Comparison of ENCODE assay signal across 18 cellular contexts in genomic region chr7:135207739-135208416, GRCh38. TPM values are rescaled to one million over a fixed set of nuclear protein-coding genes. Genes with fewer than 3 reads are reported as not detected.
DNase-seq lines count a peak whose midpoint lies in the region; ATAC-seq, FAIRE-seq and TF ChIP-seq lines count a peak whose summit lies in the region.
"Had no signal": no experiment of that assay in that cellular context is flagged by ENCODE, and none has a peak within 500 bp of the region (broad histone marks: within the 10 kb centered on the region; RNA-seq: fewer than 3 reads in every experiment).

No MANE protein-coding gene starts in this region.

- intact Hi-C loops in CD4-positive, alpha-beta T cell (cut with DNase I, micrococcal nuclease), result no loop called here
- intact Hi-C loops in ascending aorta (cut with DNase I), result no loop called here

- H3K9me3 Mint-ChIP-seq in CD4-positive, alpha-beta T cell, result no peaks in the 10 kb centered on the region
- H3K9me3 Mint-ChIP-seq in activated CD8-positive, alpha-beta T cell treated with anti-CD3 and anti-CD28 coated beads, Interleukin-2, amount 10 ng/mL, durations not matched to agents 7 days and 5 days (ENCODE audit: insufficient read depth), result no peaks in the 10 kb centered on the region
- H3K9me3 Mint-ChIP-seq: activated naive CD4-positive, alpha-beta T cell treated with anti-CD3 and anti-CD28 coated beads, Interleukin-2, amount 50 U/mL, for 72 hours; T-cell had no signal

- no peak overlapping the region for H2AFZ ChIP-seq in mesenchymal stem cell (ENCODE audit: low read depth, low read length)

- H3K27ac Mint-ChIP-seq in CD4-positive, alpha-beta T cell, result peak overlapping the region; percentile 13
- peak overlapping the region; percentile 28 for H3K27ac Mint-ChIP-seq in activated CD8-positive, alpha-beta T cell treated with anti-CD3 and anti-CD28 coated beads, Interleukin-2, amount 10 ng/mL, durations not matched to agents 7 days and 5 days
- H3K27ac Mint-ChIP-seq: T-cell had no signal

- peaks cover 25 to 52% of the 10 kb centered on the region in 2 experiments for H3K36me3 ChIP-seq in mesenchymal stem cell (ENCODE audit: control insufficient read depth in 1 of 2, insufficient read depth in 2 of 2, low read depth in 1 of 2, low read length in 2 of 2)
- peaks cover 12 to 16% of the 10 kb centered on the region in 2 donors for H3K36me3 ChIP-seq in ascending aorta
- H3K36me3 ChIP-seq: BE2C had no signal

- H3K27me3 Mint-ChIP-seq in CD4-positive, alpha-beta T cell, result no peaks in the 10 kb centered on the region
- H3K27me3 Mint-ChIP-seq in activated CD8-positive, alpha-beta T cell treated with anti-CD3 and anti-CD28 coated beads, Interleukin-2, amount 10 ng/mL, durations not matched to agents 7 days and 5 days (ENCODE audit: low read depth), result no peaks in the 10 kb centered on the region
- H3K27me3 Mint-ChIP-seq: T-cell had no signal

- CTCF ChIA-PET in CD4-positive, alpha-beta T cell (lab: Charles Lee), result no interaction called here
- CTCF ChIA-PET in activated CD8-positive, alpha-beta T cell treated with anti-CD3 and anti-CD28 coated beads, Interleukin-2, amount 10 ng/mL, durations not matched to agents 7 days and 5 days (lab: Charles Lee), result interaction anchor here (1.3 kb wide), 1 partner anchor 222 kb away, joined by 6 read pairs; the partner anchor contains the start of gene AGBL3

- no peak for ATAC-seq in CD4-positive, alpha-beta T cell (ENCODE audit: poor library complexity)
- no peak for ATAC-seq in activated CD8-positive, alpha-beta T cell treated with anti-CD3 and anti-CD28 coated beads, Interleukin-2, amount 10 ng/mL, durations not matched to agents 7 days and 5 days
- ATAC-seq: activated naive CD4-positive, alpha-beta T cell treated with anti-CD3 and anti-CD28 coated beads, Interleukin-2, amount 50 U/mL, for 72 hours; heart left ventricle; right cardiac atrium; T-cell had no signal

- H2BK5ac ChIP-seq in mesenchymal stem cell (ENCODE audit: low read depth, low read length, poor library complexity, severe bottlenecking), result peak overlapping the region; percentile 20

- no peak overlapping the region for H3K18ac ChIP-seq in mesenchymal stem cell (ENCODE audit: low read depth in 1 of 2, low read length in 2 of 2)

- H2AK5ac ChIP-seq in mesenchymal stem cell (ENCODE audit: low read length, severe bottlenecking), result peak overlapping the region; percentile 27

- no peak for TF ChIP-seq CTCF in CD4-positive, alpha-beta T cell (IDR thresholded peaks at IDR 0.05)
- TF ChIP-seq CTCF in ascending aorta (IDR thresholded peaks at IDR 0.05), result no peak

- no peak for DNase-seq in CD4-positive, alpha-beta T cell
- DNase-seq in GM19239 (ENCODE audit: insufficient read length, low spot score) (no peak), mesenchymal stem cell (no peak), ascending aorta (ENCODE audit: low spot score in 2 of 2) (no peak), dermis blood vessel endothelial cell (no peak), DMS53 (lab: John Stamatoyannopoulos, UW) (no peak), 8988T (no peak)
- DNase-seq in activated CD8-positive, alpha-beta T cell treated with anti-CD3 and anti-CD28 coated beads, Interleukin-2, amount 10 ng/mL, durations not matched to agents 7 days and 5 days, result no peak
- DNase-seq: activated CD4-positive, alpha-beta T cell treated with anti-CD3 and anti-CD28 coated beads, Interleukin-2, amount 50 U/mL, for 48 hours; BE2C; effector CD4-positive, alpha-beta T cell; heart left ventricle; mammary epithelial cell; NCI-H1436 treated with DMSO at 0.1 percent for 48 hours; T-cell had no signal

- no peak overlapping the region for H2BK15ac ChIP-seq in mesenchymal stem cell (ENCODE audit: low read depth, poor library complexity, severe bottlenecking)

- FAIRE-seq in GM19239 (lab: Jason Lieb, UNC), result peak; percentile 97
- FAIRE-seq: HTR-8/SVneo had no signal

- H3K36me3 Mint-ChIP-seq in CD4-positive, alpha-beta T cell (ENCODE audit: low read depth), result peaks cover 52% of the 10 kb centered on the region
- peaks cover 12% of the 10 kb centered on the region for H3K36me3 Mint-ChIP-seq in activated CD8-positive, alpha-beta T cell treated with anti-CD3 and anti-CD28 coated beads, Interleukin-2, amount 10 ng/mL, durations not matched to agents 7 days and 5 days (ENCODE audit: low read depth)

- peaks cover 12% of the 10 kb centered on the region for H3K79me1 ChIP-seq in mesenchymal stem cell (replicated peaks; ENCODE audit: low read length, poor library complexity, severe bottlenecking)

- no peak overlapping the region for H3K27ac ChIP-seq in CD4-positive, alpha-beta T cell (ENCODE audit: low read depth, low read length)
- peak overlapping the region; percentile 83 for H3K27ac ChIP-seq in mesenchymal stem cell (ENCODE audit: low read length, poor library complexity, severe bottlenecking)
- H3K27ac ChIP-seq in ascending aorta, result peak overlapping the region in 1 of 2 donors; percentile 37

- POLR2A ChIA-PET in CD4-positive, alpha-beta T cell (lab: Charles Lee), result interaction anchor here (0.7 to 4.0 kb wide), 2 partner anchors 21 to 60 kb away, joined by 3 to 49 read pairs; partner anchors contain the start of gene TMEM140
- POLR2A ChIA-PET in activated CD8-positive, alpha-beta T cell treated with anti-CD3 and anti-CD28 coated beads, Interleukin-2, amount 10 ng/mL, durations not matched to agents 7 days and 5 days (lab: Charles Lee), result interaction anchor here (0.6 kb wide), 1 partner anchor 455 kb away, joined by 3 read pairs; no protein-coding TSS in a partner anchor

- peaks cover 63% of the 10 kb centered on the region for H3K4me1 Mint-ChIP-seq in CD4-positive, alpha-beta T cell (ENCODE audit: low read depth)
- peaks cover 24% of the 10 kb centered on the region for H3K4me1 Mint-ChIP-seq in activated CD8-positive, alpha-beta T cell treated with anti-CD3 and anti-CD28 coated beads, Interleukin-2, amount 10 ng/mL, durations not matched to agents 7 days and 5 days (ENCODE audit: low read depth)

- no peak overlapping the region for H3K9ac ChIP-seq in mesenchymal stem cell (ENCODE audit: low read length)

- H3K27me3 ChIP-seq in CD4-positive, alpha-beta T cell (ENCODE audit: control insufficient read depth, insufficient read depth, low read length), result no peaks in the 10 kb centered on the region
- H3K27me3 ChIP-seq in mesenchymal stem cell (ENCODE audit: control insufficient read depth in 1 of 2, insufficient read depth in 1 of 2, low read length in 2 of 2) (no peaks in the 10 kb centered on the region), ascending aorta (no peaks in the 10 kb centered on the region)
- H3K27me3 ChIP-seq: BE2C, heart left ventricle had no signal

- H3K4me3 ChIP-seq in mesenchymal stem cell (ENCODE audit: insufficient read depth in 1 of 2, low read depth in 1 of 2, low read length in 2 of 2) (no peak overlapping the region), ascending aorta (no peak overlapping the region)
- H3K4me3 ChIP-seq: heart left ventricle had no signal

- no peak overlapping the region for H4K91ac ChIP-seq in mesenchymal stem cell (ENCODE audit: low read length)

- H3K4me1 ChIP-seq in mesenchymal stem cell (ENCODE audit: control insufficient read depth, insufficient read depth, low read depth, low read length) (peaks cover 34% of the 10 kb centered on the region), ascending aorta (peaks cover 0 to 21% of the 10 kb centered on the region in 2 donors)

- H3K4me3 Mint-ChIP-seq in CD4-positive, alpha-beta T cell, result peak overlapping the region; percentile 39
- H3K4me3 Mint-ChIP-seq in activated CD8-positive, alpha-beta T cell treated with anti-CD3 and anti-CD28 coated beads, Interleukin-2, amount 10 ng/mL, durations not matched to agents 7 days and 5 days, result no peak overlapping the region

- H2BK12ac ChIP-seq in mesenchymal stem cell (ENCODE audit: low read length in 2 of 2), result no peak overlapping the region

- H2BK120ac ChIP-seq in mesenchymal stem cell (ENCODE audit: low read depth, low read length), result no peak overlapping the region

- H3K4me2 ChIP-seq in mesenchymal stem cell (ENCODE audit: low read length, poor library complexity, severe bottlenecking), result peak overlapping the region; percentile 49

- H3K9me3 ChIP-seq in CD4-positive, alpha-beta T cell (ENCODE audit: control insufficient read depth, low read length), result no peaks in the 10 kb centered on the region
- H3K9me3 ChIP-seq in mesenchymal stem cell (ENCODE audit: control insufficient read depth, low read length), result no peaks in the 10 kb centered on the region
- H3K9me3 ChIP-seq in ascending aorta, result no peaks in the 10 kb centered on the region
- H3K9me3 ChIP-seq: BE2C, heart left ventricle had no signal

- 96% methylated on average over 4 of the region's 4 CpGs for WGBS in mesenchymal stem cell

- H3K14ac ChIP-seq in mesenchymal stem cell (ENCODE audit: low read length in 2 of 2), result no peak overlapping the region

- H3K23ac ChIP-seq in mesenchymal stem cell (ENCODE audit: low read length in 2 of 2), result no peak overlapping the region

- H3K4ac ChIP-seq in mesenchymal stem cell (ENCODE audit: low read depth in 1 of 2, low read length in 2 of 2), result no peak overlapping the region

- no peak overlapping the region for H4K8ac ChIP-seq in mesenchymal stem cell (ENCODE audit: low read length)

RNA-seq across cellular contexts. Expression of gene WDR91, which starts 3.4 kb away (rescaled TPM):
- 10 to 100 TPM; 39.9 to 41.7 TPM for total RNA-seq in CD4-positive, alpha-beta T cell
- 10 to 100 TPM; 10.0 to 11.5 TPM for total RNA-seq in activated CD8-positive, alpha-beta T cell treated with anti-CD3 and anti-CD28 coated beads, Interleukin-2, amount 10 ng/mL, durations not matched to agents 7 days and 5 days
- polyA plus RNA-seq in mesenchymal stem cell (2013, experiment 1 of 2), result 4.2 TPM
- polyA plus RNA-seq in mesenchymal stem cell (2013, experiment 2 of 2), result 4.1 TPM
- total RNA-seq in ascending aorta, result 66.7 TPM
- 5.3 and 7.7 TPM in 2 replicates for total RNA-seq in dermis blood vessel endothelial cell

RNA-seq across cellular contexts. Expression of gene STRA8, which starts 25.8 kb away (rescaled TPM):
- total RNA-seq in CD4-positive, alpha-beta T cell, result not detected
- total RNA-seq in activated CD8-positive, alpha-beta T cell treated with anti-CD3 and anti-CD28 coated beads, Interleukin-2, amount 10 ng/mL, durations not matched to agents 7 days and 5 days, result not detected
- polyA plus RNA-seq in mesenchymal stem cell (2013, experiment 1 of 2), result not detected
- not detected for polyA plus RNA-seq in mesenchymal stem cell (2013, experiment 2 of 2)
- total RNA-seq in ascending aorta (not detected), dermis blood vessel endothelial cell (not detected in 2 replicates)
- total RNA-seq: activated naive CD4-positive, alpha-beta T cell treated with anti-CD3 and anti-CD28 coated beads, Interleukin-2, amount 50 U/mL, for 72 hours; heart left ventricle; mammary epithelial cell; right cardiac atrium; T-cell had no signal
- polyA plus RNA-seq: heart left ventricle, mammary epithelial cell, right cardiac atrium had no signal

RNA-seq across cellular contexts. Expression of gene CYREN, which starts 37.4 kb away (rescaled TPM):
- total RNA-seq in CD4-positive, alpha-beta T cell, result 10 to 100 TPM; 14.0 to 15.8 TPM
- 10 to 100 TPM; 35.2 to 36.9 TPM for total RNA-seq in activated CD8-positive, alpha-beta T cell treated with anti-CD3 and anti-CD28 coated beads, Interleukin-2, amount 10 ng/mL, durations not matched to agents 7 days and 5 days
- polyA plus RNA-seq in mesenchymal stem cell (2013, experiment 1 of 2), result 23.2 TPM
- polyA plus RNA-seq in mesenchymal stem cell (2013, experiment 2 of 2), result 23.5 TPM
- total RNA-seq in ascending aorta (21.6 TPM), dermis blood vessel endothelial cell (20.8 and 29.5 TPM in 2 replicates)
